In the genomic region with DNA sequence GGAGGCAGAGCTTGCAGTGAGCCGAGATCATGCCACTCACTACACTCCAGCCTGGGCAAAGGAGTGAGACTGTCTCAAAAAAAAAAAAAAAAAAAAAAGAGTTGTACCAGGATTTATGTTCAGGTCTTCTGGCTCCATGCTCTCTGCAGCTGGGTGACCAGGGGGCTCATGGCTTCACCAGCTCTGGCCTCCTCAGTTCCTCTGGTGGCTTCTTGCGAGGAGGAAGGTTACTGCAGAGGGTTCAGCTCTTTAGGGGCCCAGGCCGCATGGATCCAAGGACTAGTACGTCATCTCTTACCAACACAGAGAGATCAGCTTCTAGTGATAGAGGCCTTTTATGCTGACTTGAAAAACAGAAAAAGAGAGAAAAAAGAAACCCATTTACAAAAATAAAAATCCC, we compare ENCODE assay signal across 13 cellular contexts. TPM values are rescaled to one million over a fixed set of nuclear protein-coding genes. Genes with fewer than 3 reads are reported as not detected.
DNase-seq lines count a peak whose midpoint lies in the region; ATAC-seq and TF ChIP-seq lines count a peak whose summit lies in the region.
"Had no signal": no experiment of that assay in that cellular context is flagged by ENCODE, and none has a peak within 500 bp of the region (broad histone marks: within the 10 kb centered on the region; RNA-seq: fewer than 3 reads in every experiment).

No MANE protein-coding gene starts in this region.

- no peaks in the 10 kb centered on the region for H3K9me3 Mint-ChIP-seq in activated CD4-positive, alpha-beta memory T cell treated with anti-CD3 and anti-CD28 coated beads for 36 hours
- H3K9me3 Mint-ChIP-seq in naive thymus-derived CD4-positive, alpha-beta T cell: no peaks in the 10 kb centered on the region
- H3K9me3 Mint-ChIP-seq in HFFc6: no peaks in the 10 kb centered on the region

- TF ChIP-seq POLR2A in heart left ventricle (IDR thresholded peaks at IDR 0.05) (no peak), GM18505 (IDR thresholded peaks at IDR 0.05; ENCODE audit: borderline replicate concordance, extremely low read depth, insufficient read depth, insufficient read length) (no peak)

- intact Hi-C loops in heart left ventricle (cut with DNase I) (loop anchor here in 2 of 10 donors (5.0 kb wide), 2 partner anchors 34 to 54 kb away; no protein-coding TSS in a partner anchor), Right ventricle myocardium inferior (cut with DNase I) (no loop called here), tibial artery (cut with DNase I; ENCODE audit: low total_unique reads) (no loop called here)
- intact Hi-C loops in activated CD4-positive, alpha-beta memory T cell treated with anti-CD3 and anti-CD28 coated beads for 36 hours (cut with micrococcal nuclease): loop anchor here (1.0 kb wide), 1 partner anchor 14 kb away; the partner anchor contains the start of gene ZBTB16
- intact Hi-C loops in naive thymus-derived CD4-positive, alpha-beta T cell (cut with micrococcal nuclease): loop anchor here in 1 of 2 donors (1.0 kb wide), 1 partner anchor 13 kb away; no protein-coding TSS in a partner anchor

- peaks cover 48% of the 10 kb centered on the region for H3K4me1 Mint-ChIP-seq in activated CD4-positive, alpha-beta memory T cell treated with anti-CD3 and anti-CD28 coated beads for 36 hours (ENCODE audit: low read depth)
- H3K4me1 Mint-ChIP-seq in naive thymus-derived CD4-positive, alpha-beta T cell: peaks cover 23 to 56% (median 41%) of the 10 kb centered on the region in 7 donors
- peaks cover 7% of the 10 kb centered on the region; the same call in 1 of the 2 replicates for H3K4me1 Mint-ChIP-seq in HFFc6 (ENCODE audit: low read depth)

- peak overlapping the region; percentile 29 for H3K4me3 Mint-ChIP-seq in activated CD4-positive, alpha-beta memory T cell treated with anti-CD3 and anti-CD28 coated beads for 36 hours
- H3K4me3 Mint-ChIP-seq in naive thymus-derived CD4-positive, alpha-beta T cell: peak overlapping the region in 2 of 10 donors; percentile 36 to 50
- no peak overlapping the region for H3K4me3 Mint-ChIP-seq in HFFc6

- DNase-seq in heart left ventricle: no peak
- no peak for DNase-seq in Right ventricle myocardium inferior (ENCODE audit: missing footprints)
- DNase-seq in activated CD4-positive, alpha-beta memory T cell treated with anti-CD3 and anti-CD28 coated beads for 36 hours: no peak
- no peak for DNase-seq in naive thymus-derived CD4-positive, alpha-beta T cell
- DNase-seq in tibial artery: no peak
- DNase-seq in HFFc6: no peak
- DNase-seq in NCI-H2196 treated with DMSO at 0.1 percent for 48 hours (lab: John Stamatoyannopoulos, UW; ENCODE audit: unreplicated experiment): no peak
- DNase-seq: activated CD8-positive, alpha-beta memory T cell treated with anti-CD3 and anti-CD28 coated beads, Interleukin-2, amount 50 U/mL, for 48 hours; NCI-H1436 treated with DMSO at 0.1 percent for 48 hours; testis had no signal

- no peaks in the 10 kb centered on the region for H3K27me3 Mint-ChIP-seq in activated CD4-positive, alpha-beta memory T cell treated with anti-CD3 and anti-CD28 coated beads for 36 hours
- H3K27me3 Mint-ChIP-seq in naive thymus-derived CD4-positive, alpha-beta T cell: peaks cover 0 to 30% (median 0%) of the 10 kb centered on the region in 5 donors
- peaks cover 52% of the 10 kb centered on the region for H3K27me3 Mint-ChIP-seq in HFFc6 (ENCODE audit: insufficient read depth)

- H3K4me1 ChIP-seq in heart left ventricle (peaks cover 26 to 99% (median 88%) of the 10 kb centered on the region in 12 donors), tibial artery (peaks cover 0 to 99% (median 85%) of the 10 kb centered on the region in 4 donors)
- peaks cover 24 to 41% of the 10 kb centered on the region in 2 donors for H3K4me1 ChIP-seq in naive thymus-derived CD4-positive, alpha-beta T cell (ENCODE audit: control insufficient read depth in 2 of 2, insufficient read depth in 2 of 2, low read length in 2 of 2)

- H3K4me3 ChIP-seq in heart left ventricle (peak overlapping the region in 2 of 12 donors; percentile 5 to 26), tibial artery (peak overlapping the region; percentile 40 to 51)
- no peak overlapping the region for H3K4me3 ChIP-seq in naive thymus-derived CD4-positive, alpha-beta T cell (ENCODE audit: low read length)
- H3K4me3 ChIP-seq: hepatocyte, SK-N-MC, testis had no signal

- peak overlapping the region; percentile 82 for H3K27ac Mint-ChIP-seq in activated CD4-positive, alpha-beta memory T cell treated with anti-CD3 and anti-CD28 coated beads for 36 hours
- H3K27ac Mint-ChIP-seq in naive thymus-derived CD4-positive, alpha-beta T cell: peak overlapping the region in 7 of 9 donors; percentile 38 to 79 (median 59)
- no peak overlapping the region for H3K27ac Mint-ChIP-seq in HFFc6

- H3K36me3 ChIP-seq in heart left ventricle (peaks cover 0 to 45% (median 16%) of the 10 kb centered on the region in 9 donors), tibial artery (peaks cover 90 to 96% (median 93%) of the 10 kb centered on the region in 3 donors)
- no peaks in the 10 kb centered on the region for H3K36me3 ChIP-seq in naive thymus-derived CD4-positive, alpha-beta T cell (ENCODE audit: control insufficient read depth in 2 of 3, insufficient read depth in 3 of 3, low read length in 3 of 3)

- H3K27ac ChIP-seq in heart left ventricle (peak overlapping the region; percentile 35 to 92 (median 80)), tibial artery (peak overlapping the region; percentile 73 to 78)
- no peak overlapping the region for H3K27ac ChIP-seq in naive thymus-derived CD4-positive, alpha-beta T cell (ENCODE audit: low read depth, low read length)
- H3K27ac ChIP-seq: hepatocyte, SK-N-MC, testis had no signal

- no peak for ATAC-seq in heart left ventricle
- no peak for ATAC-seq in Right ventricle myocardium inferior
- no peak for ATAC-seq in naive thymus-derived CD4-positive, alpha-beta T cell
- no peak for ATAC-seq in GM18505 (IDR thresholded peaks at IDR 0.05; ENCODE audit: unreplicated experiment)

- H3K36me3 Mint-ChIP-seq in activated CD4-positive, alpha-beta memory T cell treated with anti-CD3 and anti-CD28 coated beads for 36 hours: peaks cover 3% of the 10 kb centered on the region
- H3K36me3 Mint-ChIP-seq in naive thymus-derived CD4-positive, alpha-beta T cell: peaks cover 0 to 2% (median 0%) of the 10 kb centered on the region in 5 donors
- no peaks in the 10 kb centered on the region for H3K36me3 Mint-ChIP-seq in HFFc6 (ENCODE audit: low read depth)

- TF ChIP-seq CTCF in heart left ventricle (IDR thresholded peaks at IDR 0.05): no peak
- no peak for TF ChIP-seq CTCF in tibial artery (IDR thresholded peaks at IDR 0.05)
- TF ChIP-seq CTCF in HFFc6 (IDR thresholded peaks at IDR 0.05): no peak

- H3K9me3 ChIP-seq in heart left ventricle (no peaks in the 10 kb centered on the region), tibial artery (no peaks in the 10 kb centered on the region)
- H3K9me3 ChIP-seq in naive thymus-derived CD4-positive, alpha-beta T cell (ENCODE audit: control insufficient read depth in 2 of 3, low read length in 3 of 3): no peaks in the 10 kb centered on the region
- H3K9me3 ChIP-seq: testis had no signal

- H3K27me3 ChIP-seq in heart left ventricle: no peaks in the 10 kb centered on the region
- H3K27me3 ChIP-seq in naive thymus-derived CD4-positive, alpha-beta T cell (ENCODE audit: control insufficient read depth in 2 of 2, insufficient read depth in 2 of 2, low read length in 2 of 2): no peaks in the 10 kb centered on the region
- H3K27me3 ChIP-seq in tibial artery: no peaks in the 10 kb centered on the region
- H3K27me3 ChIP-seq: hepatocyte, testis had no signal

- POLR2A ChIA-PET in activated CD4-positive, alpha-beta memory T cell treated with anti-CD3 and anti-CD28 coated beads for 36 hours (lab: Charles Lee): interaction anchor here (1.1 to 2.2 kb wide), 2 partner anchors 8 to 13 kb away, joined by 5 to 9 read pairs; partner anchors contain the start of gene ZBTB16
- POLR2A ChIA-PET in naive thymus-derived CD4-positive, alpha-beta T cell (lab: Charles Lee): interaction anchor here (0.6 kb wide), 1 partner anchor 16 kb away, joined by 3 read pairs; no protein-coding TSS in a partner anchor

- CTCF ChIA-PET in activated CD4-positive, alpha-beta memory T cell treated with anti-CD3 and anti-CD28 coated beads for 36 hours (lab: Charles Lee): interaction anchor here (1.0 to 1.2 kb wide), 2 partner anchors 13 to 107 kb away, joined by 3 read pairs; no protein-coding TSS in a partner anchor
- CTCF ChIA-PET in naive thymus-derived CD4-positive, alpha-beta T cell (lab: Charles Lee): interaction anchor here (0.9 to 1.3 kb wide), 2 partner anchors 87 to 119 kb away, joined by 4 to 5 read pairs; no protein-coding TSS in a partner anchor

- 58 to 85% (median 65%) methylated on average over 4 of the region's 4 CpGs for WGBS in heart left ventricle, 4 donors

RNA-seq across cellular contexts. Expression of gene ZBTB16, which starts 13.5 kb away (rescaled TPM):
- 100 to 1,000 TPM in 2 of 9 donors, 10 to 100 TPM in 7; 15.3 to 130 (median 62.8) TPM for total RNA-seq in heart left ventricle
- 10 to 100 TPM; 44.0 to 86.1 TPM for polyA plus RNA-seq in heart left ventricle
- 78.1 TPM for total RNA-seq in Right ventricle myocardium inferior
- 1 to 10 TPM; 7.7 to 9.7 TPM for total RNA-seq in activated CD4-positive, alpha-beta memory T cell treated with anti-CD3 and anti-CD28 coated beads for 36 hours
- total RNA-seq in naive thymus-derived CD4-positive, alpha-beta T cell: 10 to 100 TPM in 2 of 5 experiments, 1 to 10 TPM in 3; 3.0 to 22.1 (median 7.2) TPM
- 10 to 100 TPM in 1 of 2 donors, 1 to 10 TPM in 1; 3.0 to 15.4 TPM for polyA plus RNA-seq in naive thymus-derived CD4-positive, alpha-beta T cell
- total RNA-seq in HFFc6 (2021; fragmentation: NEBNext Ultra II Directional; extraction: Animal tissue kit (Norgen Biotek cat#: 25700)): not detected

Comparison
In these comparisons a context has a peak if more than half of its experiments do, and no peak if none do; other contexts are left out.
1. RNA of gene ZBTB16, which starts 13.5 kb away (total RNA-seq): 78.1 TPM in Right ventricle myocardium inferior (single experiment), 15.3 to 130 TPM in heart left ventricle, 7.7 to 9.7 TPM in activated CD4-positive, alpha-beta memory T cell treated with anti-CD3 and anti-CD28 coated beads for 36 hours and 3.0 to 22.1 TPM in naive thymus-derived CD4-positive, alpha-beta T cell; not detected in HFFc6; every median in the first group is over 4 times any median in the second.